In the genomic region with DNA sequence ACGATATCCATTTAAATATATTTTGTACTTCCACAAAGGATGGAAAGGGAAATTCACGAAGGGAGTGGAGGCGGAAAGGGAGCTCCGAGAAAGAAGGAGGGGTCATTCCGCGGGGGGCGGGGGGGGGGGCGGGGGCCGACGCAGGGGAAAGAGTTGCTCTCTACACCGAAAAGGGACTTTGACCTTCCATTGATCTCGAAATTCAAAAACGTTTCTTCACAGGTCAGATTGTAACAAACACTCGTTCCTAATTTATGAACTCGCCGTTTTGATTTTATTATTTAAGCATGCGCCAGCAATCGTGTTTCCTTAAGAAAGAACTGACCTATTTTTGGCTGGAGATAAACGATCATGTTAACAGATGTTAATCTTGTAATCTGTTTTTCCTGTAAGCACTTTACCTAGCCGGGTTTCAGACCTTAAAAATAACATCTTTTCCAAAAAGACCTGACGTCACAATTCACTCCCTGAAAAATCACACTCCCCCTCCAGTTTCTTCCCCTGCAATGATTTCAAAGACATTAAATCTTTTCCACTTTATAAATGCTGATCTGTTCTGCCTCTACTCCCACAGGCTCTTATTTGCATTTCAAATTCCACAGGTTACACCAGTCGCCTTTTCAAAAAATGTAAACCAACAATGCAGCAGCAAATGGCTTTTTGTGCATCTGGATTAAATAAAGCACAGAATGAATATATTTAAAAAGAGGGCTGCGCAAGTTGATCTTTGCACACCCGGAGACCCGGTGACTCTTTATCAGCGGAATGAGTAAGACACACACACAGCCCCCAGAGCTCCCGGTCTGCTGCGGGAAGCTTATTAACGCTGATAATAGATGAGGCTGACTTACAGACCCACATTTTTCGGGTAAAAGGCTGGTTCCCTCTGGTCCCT, we compare ENCODE assay signal across 1 cellular context.
TF ChIP-seq lines count a peak whose summit lies in the region.

No MANE protein-coding gene starts in this region.

TF ChIP-seq in HepG2, 621 proteins besides CTCF, POLR2A, EP300 and RAD21 (continued from another document and continues in another):
- TF ChIP-seq, protein P1, sequence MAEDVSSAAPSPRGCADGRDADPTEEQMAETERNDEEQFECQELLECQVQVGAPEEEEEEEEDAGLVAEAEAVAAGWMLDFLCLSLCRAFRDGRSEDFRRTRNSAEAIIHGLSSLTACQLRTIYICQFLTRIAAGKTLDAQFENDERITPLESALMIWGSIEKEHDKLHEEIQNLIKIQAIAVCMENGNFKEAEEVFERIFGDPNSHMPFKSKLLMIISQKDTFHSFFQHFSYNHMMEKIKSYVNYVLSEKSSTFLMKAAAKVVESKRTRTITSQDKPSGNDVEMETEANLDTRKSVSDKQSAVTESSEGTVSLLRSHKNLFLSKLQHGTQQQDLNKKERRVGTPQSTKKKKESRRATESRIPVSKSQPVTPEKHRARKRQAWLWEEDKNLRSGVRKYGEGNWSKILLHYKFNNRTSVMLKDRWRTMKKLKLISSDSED (CRISPR knock-in tag; IDR thresholded peaks at IDR 0.05): no peak
- TF ChIP-seq, protein P2, sequence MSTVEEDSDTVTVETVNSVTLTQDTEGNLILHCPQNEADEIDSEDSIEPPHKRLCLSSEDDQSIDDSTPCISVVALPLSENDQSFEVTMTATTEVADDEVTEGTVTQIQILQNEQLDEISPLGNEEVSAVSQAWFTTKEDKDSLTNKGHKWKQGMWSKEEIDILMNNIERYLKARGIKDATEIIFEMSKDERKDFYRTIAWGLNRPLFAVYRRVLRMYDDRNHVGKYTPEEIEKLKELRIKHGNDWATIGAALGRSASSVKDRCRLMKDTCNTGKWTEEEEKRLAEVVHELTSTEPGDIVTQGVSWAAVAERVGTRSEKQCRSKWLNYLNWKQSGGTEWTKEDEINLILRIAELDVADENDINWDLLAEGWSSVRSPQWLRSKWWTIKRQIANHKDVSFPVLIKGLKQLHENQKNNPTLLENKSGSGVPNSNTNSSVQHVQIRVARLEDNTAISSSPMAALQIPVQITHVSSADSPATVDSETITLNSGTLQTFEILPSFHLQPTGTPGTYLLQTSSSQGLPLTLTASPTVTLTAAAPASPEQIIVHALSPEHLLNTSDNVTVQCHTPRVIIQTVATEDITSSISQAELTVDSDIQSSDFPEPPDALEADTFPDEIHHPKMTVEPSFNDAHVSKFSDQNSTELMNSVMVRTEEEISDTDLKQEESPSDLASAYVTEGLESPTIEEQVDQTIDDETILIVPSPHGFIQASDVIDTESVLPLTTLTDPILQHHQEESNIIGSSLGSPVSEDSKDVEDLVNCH (CRISPR knock-in tag; IDR thresholded peaks at IDR 0.05): no peak
- TF ChIP-seq BHLHE40 (IDR thresholded peaks at IDR 0.05; ENCODE audit: low read length): no peak
- no peak for TF ChIP-seq XRCC5 (optimal IDR thresholded peaks at IDR 0.05; ENCODE audit: low read length)
- TF ChIP-seq SOX13 (IDR thresholded peaks at IDR 0.05): no peak
- 0 out of 4 replicates have a peak, but pooled peaks of 1 of the 2 experiments have one; percentile 13 for TF ChIP-seq SOX13 (CRISPR knock-in tag; conservative IDR thresholded peaks at IDR 0.05 in 1 of 2, IDR thresholded peaks at IDR 0.05 in 1 of 2)
- TF ChIP-seq KMT2A (CRISPR knock-in tag; IDR thresholded peaks at IDR 0.05): no peak
- TF ChIP-seq, protein P3, sequence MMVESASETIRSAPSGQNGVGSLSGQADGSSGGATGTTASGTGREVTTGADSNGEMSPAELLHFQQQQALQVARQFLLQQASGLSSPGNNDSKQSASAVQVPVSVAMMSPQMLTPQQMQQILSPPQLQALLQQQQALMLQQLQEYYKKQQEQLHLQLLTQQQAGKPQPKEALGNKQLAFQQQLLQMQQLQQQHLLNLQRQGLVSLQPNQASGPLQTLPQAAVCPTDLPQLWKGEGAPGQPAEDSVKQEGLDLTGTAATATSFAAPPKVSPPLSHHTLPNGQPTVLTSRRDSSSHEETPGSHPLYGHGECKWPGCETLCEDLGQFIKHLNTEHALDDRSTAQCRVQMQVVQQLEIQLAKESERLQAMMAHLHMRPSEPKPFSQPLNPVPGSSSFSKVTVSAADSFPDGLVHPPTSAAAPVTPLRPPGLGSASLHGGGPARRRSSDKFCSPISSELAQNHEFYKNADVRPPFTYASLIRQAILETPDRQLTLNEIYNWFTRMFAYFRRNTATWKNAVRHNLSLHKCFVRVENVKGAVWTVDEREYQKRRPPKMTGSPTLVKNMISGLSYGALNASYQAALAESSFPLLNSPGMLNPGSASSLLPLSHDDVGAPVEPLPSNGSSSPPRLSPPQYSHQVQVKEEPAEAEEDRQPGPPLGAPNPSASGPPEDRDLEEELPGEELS (CRISPR knock-in tag; IDR thresholded peaks at IDR 0.05): peak; percentile 12; the same call in 1 of the 2 replicates
- peak; percentile 63 for TF ChIP-seq RBM22 (optimal IDR thresholded peaks at IDR 0.05; ENCODE audit: low read length)
- TF ChIP-seq, protein P4, sequence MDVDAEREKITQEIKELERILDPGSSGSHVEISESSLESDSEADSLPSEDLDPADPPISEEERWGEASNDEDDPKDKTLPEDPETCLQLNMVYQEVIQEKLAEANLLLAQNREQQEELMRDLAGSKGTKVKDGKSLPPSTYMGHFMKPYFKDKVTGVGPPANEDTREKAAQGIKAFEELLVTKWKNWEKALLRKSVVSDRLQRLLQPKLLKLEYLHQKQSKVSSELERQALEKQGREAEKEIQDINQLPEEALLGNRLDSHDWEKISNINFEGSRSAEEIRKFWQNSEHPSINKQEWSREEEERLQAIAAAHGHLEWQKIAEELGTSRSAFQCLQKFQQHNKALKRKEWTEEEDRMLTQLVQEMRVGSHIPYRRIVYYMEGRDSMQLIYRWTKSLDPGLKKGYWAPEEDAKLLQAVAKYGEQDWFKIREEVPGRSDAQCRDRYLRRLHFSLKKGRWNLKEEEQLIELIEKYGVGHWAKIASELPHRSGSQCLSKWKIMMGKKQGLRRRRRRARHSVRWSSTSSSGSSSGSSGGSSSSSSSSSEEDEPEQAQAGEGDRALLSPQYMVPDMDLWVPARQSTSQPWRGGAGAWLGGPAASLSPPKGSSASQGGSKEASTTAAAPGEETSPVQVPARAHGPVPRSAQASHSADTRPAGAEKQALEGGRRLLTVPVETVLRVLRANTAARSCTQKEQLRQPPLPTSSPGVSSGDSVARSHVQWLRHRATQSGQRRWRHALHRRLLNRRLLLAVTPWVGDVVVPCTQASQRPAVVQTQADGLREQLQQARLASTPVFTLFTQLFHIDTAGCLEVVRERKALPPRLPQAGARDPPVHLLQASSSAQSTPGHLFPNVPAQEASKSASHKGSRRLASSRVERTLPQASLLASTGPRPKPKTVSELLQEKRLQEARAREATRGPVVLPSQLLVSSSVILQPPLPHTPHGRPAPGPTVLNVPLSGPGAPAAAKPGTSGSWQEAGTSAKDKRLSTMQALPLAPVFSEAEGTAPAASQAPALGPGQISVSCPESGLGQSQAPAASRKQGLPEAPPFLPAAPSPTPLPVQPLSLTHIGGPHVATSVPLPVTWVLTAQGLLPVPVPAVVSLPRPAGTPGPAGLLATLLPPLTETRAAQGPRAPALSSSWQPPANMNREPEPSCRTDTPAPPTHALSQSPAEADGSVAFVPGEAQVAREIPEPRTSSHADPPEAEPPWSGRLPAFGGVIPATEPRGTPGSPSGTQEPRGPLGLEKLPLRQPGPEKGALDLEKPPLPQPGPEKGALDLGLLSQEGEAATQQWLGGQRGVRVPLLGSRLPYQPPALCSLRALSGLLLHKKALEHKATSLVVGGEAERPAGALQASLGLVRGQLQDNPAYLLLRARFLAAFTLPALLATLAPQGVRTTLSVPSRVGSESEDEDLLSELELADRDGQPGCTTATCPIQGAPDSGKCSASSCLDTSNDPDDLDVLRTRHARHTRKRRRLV (CRISPR knock-in tag; IDR thresholded peaks at IDR 0.05): peak; percentile 41; the same call in 1 of the 2 replicates
- 0 out of 2 replicates have a peak, but pooled peaks have one; percentile 11 for TF ChIP-seq PHF21A (CRISPR knock-in tag; IDR thresholded peaks at IDR 0.05)
- no peak for TF ChIP-seq ZNF232 (CRISPR knock-in tag; IDR thresholded peaks at IDR 0.05; ENCODE audit: borderline replicate concordance)
- no peak for TF ChIP-seq FLYWCH1 (CRISPR knock-in tag; IDR thresholded peaks at IDR 0.05)
- TF ChIP-seq HDAC6 (IDR thresholded peaks at IDR 0.05; ENCODE audit: low read depth, low read length): no peak
- peak; percentile 8; the same call in 1 of the 2 replicates for TF ChIP-seq YEATS4 (CRISPR knock-in tag; IDR thresholded peaks at IDR 0.05; ENCODE audit: borderline replicate concordance)
- no peak for TF ChIP-seq ZNF3 (CRISPR knock-in tag; IDR thresholded peaks at IDR 0.05)
- TF ChIP-seq ZFP90 (CRISPR knock-in tag; IDR thresholded peaks at IDR 0.05; ENCODE audit: borderline replicate concordance): no peak
- no peak for TF ChIP-seq SNRNP70 (IDR thresholded peaks at IDR 0.05; ENCODE audit: low read depth, low read length)
- TF ChIP-seq ZNF772 (CRISPR knock-in tag; IDR thresholded peaks at IDR 0.05): no peak
- no peak for TF ChIP-seq ZNF235 (CRISPR knock-in tag; IDR thresholded peaks at IDR 0.05; ENCODE audit: borderline replicate concordance)
- TF ChIP-seq HIVEP1 (CRISPR knock-in tag; IDR thresholded peaks at IDR 0.05): no peak
- TF ChIP-seq EED (CRISPR knock-in tag; IDR thresholded peaks at IDR 0.05): no peak
- TF ChIP-seq, protein P5, sequence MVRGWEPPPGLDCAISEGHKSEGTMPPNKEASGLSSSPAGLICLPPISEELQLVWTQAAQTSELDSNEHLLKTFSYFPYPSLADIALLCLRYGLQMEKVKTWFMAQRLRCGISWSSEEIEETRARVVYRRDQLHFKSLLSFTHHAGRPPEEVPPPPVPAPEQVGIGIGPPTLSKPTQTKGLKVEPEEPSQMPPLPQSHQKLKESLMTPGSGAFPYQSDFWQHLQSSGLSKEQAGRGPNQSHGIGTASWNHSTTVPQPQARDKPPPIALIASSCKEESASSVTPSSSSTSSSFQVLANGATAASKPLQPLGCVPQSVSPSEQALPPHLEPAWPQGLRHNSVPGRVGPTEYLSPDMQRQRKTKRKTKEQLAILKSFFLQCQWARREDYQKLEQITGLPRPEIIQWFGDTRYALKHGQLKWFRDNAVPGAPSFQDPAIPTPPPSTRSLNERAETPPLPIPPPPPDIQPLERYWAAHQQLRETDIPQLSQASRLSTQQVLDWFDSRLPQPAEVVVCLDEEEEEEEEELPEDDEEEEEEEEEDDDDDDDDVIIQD (CRISPR knock-in tag; IDR thresholded peaks at IDR 0.05; ENCODE audit: low read depth): no peak
- TF ChIP-seq DNMT1 (CRISPR knock-in tag; IDR thresholded peaks at IDR 0.05): no peak
- TF ChIP-seq GPN1 (CRISPR knock-in tag; IDR thresholded peaks at IDR 0.05; ENCODE audit: borderline replicate concordance): no peak
- no peak for TF ChIP-seq ZNF652 (CRISPR knock-in tag; IDR thresholded peaks at IDR 0.05; ENCODE audit: borderline replicate concordance, low read depth)
- TF ChIP-seq KAT8 (CRISPR knock-in tag; IDR thresholded peaks at IDR 0.05): no peak
- TF ChIP-seq POLR2AphosphoS5 (IDR thresholded peaks at IDR 0.05; ENCODE audit: low read depth, low read length): peak; percentile 40
- TF ChIP-seq ZNF816 (CRISPR knock-in tag; IDR thresholded peaks at IDR 0.05; ENCODE audit: borderline replicate concordance): peak; percentile 69; the same call in 1 of the 2 replicates
- TF ChIP-seq, protein P6, sequence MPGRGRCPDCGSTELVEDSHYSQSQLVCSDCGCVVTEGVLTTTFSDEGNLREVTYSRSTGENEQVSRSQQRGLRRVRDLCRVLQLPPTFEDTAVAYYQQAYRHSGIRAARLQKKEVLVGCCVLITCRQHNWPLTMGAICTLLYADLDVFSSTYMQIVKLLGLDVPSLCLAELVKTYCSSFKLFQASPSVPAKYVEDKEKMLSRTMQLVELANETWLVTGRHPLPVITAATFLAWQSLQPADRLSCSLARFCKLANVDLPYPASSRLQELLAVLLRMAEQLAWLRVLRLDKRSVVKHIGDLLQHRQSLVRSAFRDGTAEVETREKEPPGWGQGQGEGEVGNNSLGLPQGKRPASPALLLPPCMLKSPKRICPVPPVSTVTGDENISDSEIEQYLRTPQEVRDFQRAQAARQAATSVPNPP (CRISPR knock-in tag; IDR thresholded peaks at IDR 0.05): 0 out of 2 replicates have a peak, but pooled peaks have one; percentile 3
- TF ChIP-seq, protein P7, sequence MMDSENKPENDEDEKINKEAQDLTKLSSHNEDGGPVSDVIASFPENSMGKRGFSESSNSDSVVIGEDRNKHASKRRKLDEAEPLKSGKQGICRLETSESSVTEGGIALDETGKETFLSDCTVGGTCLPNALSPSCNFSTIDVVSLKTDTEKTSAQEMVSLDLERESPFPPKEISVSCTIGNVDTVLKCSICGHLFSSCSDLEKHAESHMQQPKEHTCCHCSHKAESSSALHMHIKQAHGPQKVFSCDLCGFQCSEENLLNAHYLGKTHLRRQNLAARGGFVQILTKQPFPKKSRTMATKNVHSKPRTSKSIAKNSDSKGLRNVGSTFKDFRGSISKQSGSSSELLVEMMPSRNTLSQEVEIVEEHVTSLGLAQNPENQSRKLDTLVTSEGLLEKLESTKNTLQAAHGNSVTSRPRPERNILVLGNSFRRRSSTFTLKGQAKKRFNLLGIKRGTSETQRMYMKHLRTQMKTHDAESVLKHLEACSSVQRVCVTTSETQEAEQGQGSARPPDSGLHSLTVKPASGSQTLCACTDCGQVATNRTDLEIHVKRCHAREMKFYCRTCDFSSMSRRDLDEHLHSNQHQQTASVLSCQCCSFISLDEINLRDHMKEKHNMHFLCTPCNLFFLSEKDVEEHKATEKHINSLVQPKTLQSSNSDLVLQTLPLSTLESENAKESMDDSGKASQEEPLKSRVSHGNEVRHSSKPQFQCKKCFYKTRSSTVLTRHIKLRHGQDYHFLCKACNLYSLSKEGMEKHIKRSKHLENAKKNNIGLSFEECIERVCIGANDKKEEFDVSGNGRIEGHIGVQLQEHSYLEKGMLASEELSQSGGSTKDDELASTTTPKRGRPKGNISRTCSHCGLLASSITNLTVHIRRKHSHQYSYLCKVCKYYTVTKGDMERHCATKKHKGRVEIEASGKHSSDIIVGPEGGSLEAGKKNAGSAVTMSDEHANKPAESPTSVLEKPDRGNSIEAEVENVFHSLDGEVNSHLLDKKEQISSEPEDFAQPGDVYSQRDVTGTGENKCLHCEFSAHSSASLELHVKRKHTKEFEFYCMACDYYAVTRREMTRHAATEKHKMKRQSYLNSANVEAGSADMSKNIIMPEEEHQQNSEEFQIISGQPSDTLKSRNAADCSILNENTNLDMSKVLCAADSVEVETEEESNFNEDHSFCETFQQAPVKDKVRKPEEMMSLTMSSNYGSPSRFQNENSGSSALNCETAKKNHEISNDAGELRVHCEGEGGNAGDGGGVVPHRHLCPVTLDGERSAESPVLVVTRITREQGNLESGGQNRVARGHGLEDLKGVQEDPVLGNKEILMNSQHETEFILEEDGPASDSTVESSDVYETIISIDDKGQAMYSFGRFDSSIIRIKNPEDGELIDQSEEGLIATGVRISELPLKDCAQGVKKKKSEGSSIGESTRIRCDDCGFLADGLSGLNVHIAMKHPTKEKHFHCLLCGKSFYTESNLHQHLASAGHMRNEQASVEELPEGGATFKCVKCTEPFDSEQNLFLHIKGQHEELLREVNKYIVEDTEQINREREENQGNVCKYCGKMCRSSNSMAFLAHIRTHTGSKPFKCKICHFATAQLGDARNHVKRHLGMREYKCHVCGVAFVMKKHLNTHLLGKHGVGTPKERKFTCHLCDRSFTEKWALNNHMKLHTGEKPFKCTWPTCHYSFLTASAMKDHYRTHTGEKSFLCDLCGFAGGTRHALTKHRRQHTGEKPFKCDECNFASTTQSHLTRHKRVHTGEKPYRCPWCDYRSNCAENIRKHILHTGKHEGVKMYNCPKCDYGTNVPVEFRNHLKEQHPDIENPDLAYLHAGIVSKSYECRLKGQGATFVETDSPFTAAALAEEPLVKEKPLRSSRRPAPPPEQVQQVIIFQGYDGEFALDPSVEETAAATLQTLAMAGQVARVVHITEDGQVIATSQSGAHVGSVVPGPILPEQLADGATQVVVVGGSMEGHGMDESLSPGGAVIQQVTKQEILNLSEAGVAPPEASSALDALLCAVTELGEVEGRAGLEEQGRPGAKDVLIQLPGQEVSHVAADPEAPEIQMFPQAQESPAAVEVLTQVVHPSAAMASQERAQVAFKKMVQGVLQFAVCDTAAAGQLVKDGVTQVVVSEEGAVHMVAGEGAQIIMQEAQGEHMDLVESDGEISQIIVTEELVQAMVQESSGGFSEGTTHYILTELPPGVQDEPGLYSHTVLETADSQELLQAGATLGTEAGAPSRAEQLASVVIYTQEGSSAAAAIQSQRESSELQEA (CRISPR knock-in tag; IDR thresholded peaks at IDR 0.05; ENCODE audit: not compliant biosample characterization): no peak
